In genomic region chrY:6913362-6913761, GRCh38 we compare ENCODE assay signal across 2 cellular contexts.
TF ChIP-seq lines count a peak whose summit lies in the region.

No MANE protein-coding gene starts in this region.

TF ChIP-seq in HepG2, 621 proteins besides CTCF, POLR2A, EP300 and RAD21 (continues in another document):
- TF ChIP-seq CEBPB (IDR thresholded peaks at IDR 0.05; ENCODE audit: borderline replicate concordance, low read depth, low read length), result peak; percentile 24; the same call in 1 of the 2 replicates
- TF ChIP-seq FOXA1 (IDR thresholded peaks at IDR 0.05), result no peak
- TF ChIP-seq FOXA1 (CRISPR knock-in tag; IDR thresholded peaks at IDR 0.05), result peak; percentile 60
- peak; percentile 61 for TF ChIP-seq HNF4G (IDR thresholded peaks at IDR 0.05; ENCODE audit: borderline replicate concordance, low read depth, low read length)
- no peak for TF ChIP-seq HNF4G (CRISPR knock-in tag; IDR thresholded peaks at IDR 0.05; ENCODE audit: borderline replicate concordance, low read depth)
- TF ChIP-seq KAT7 (CRISPR knock-in tag; IDR thresholded peaks at IDR 0.05; ENCODE audit: borderline replicate concordance), result no peak
- TF ChIP-seq ZBTB4 (CRISPR knock-in tag; IDR thresholded peaks at IDR 0.05; ENCODE audit: borderline replicate concordance), result no peak
- no peak for TF ChIP-seq ZNF446 (CRISPR knock-in tag; IDR thresholded peaks at IDR 0.05)
- peak; percentile 67; the same call in 1 of the 2 replicates for TF ChIP-seq FOXA3 (CRISPR knock-in tag; IDR thresholded peaks at IDR 0.05)
- peak; percentile 38; the same call in 1 of the 2 replicates for TF ChIP-seq PAXIP1 (CRISPR knock-in tag; conservative IDR thresholded peaks at IDR 0.05)
- TF ChIP-seq SOX13 (IDR thresholded peaks at IDR 0.05), result no peak
- peak in 1 of 2 experiments; percentile 57; a peak in 2 of 4 replicates for TF ChIP-seq SOX13 (CRISPR knock-in tag; conservative IDR thresholded peaks at IDR 0.05 in 1 of 2, IDR thresholded peaks at IDR 0.05 in 1 of 2)
- TF ChIP-seq HNF4A (CRISPR knock-in tag; IDR thresholded peaks at IDR 0.05), result peak; percentile 34
- peak; percentile 44; the same call in 1 of the 2 replicates for TF ChIP-seq ARID5B (CRISPR knock-in tag; IDR thresholded peaks at IDR 0.05)
- TF ChIP-seq CBFB (CRISPR knock-in tag; IDR thresholded peaks at IDR 0.05), result no peak
- TF ChIP-seq PPARG (CRISPR knock-in tag; conservative IDR thresholded peaks at IDR 0.05), result peak; percentile 42; the same call in 1 of the 2 replicates
- no peak for TF ChIP-seq ZNF768 (CRISPR knock-in tag; IDR thresholded peaks at IDR 0.05)
- no peak for TF ChIP-seq ZNF75D (CRISPR knock-in tag; IDR thresholded peaks at IDR 0.05; ENCODE audit: borderline replicate concordance)
- TF ChIP-seq SP4 (CRISPR knock-in tag; IDR thresholded peaks at IDR 0.05), result no peak
- TF ChIP-seq FOXP1 (IDR thresholded peaks at IDR 0.05), result no peak
- no peak for TF ChIP-seq FOXP1 (CRISPR knock-in tag; IDR thresholded peaks at IDR 0.05)
- TF ChIP-seq GATAD2A (CRISPR knock-in tag; IDR thresholded peaks at IDR 0.05), result 0 out of 2 replicates have a peak, but pooled peaks have one; percentile 23

TF ChIP-seq in GM23338, 12 proteins besides CTCF, POLR2A, EP300 and RAD21:
- no peak for TF ChIP-seq POLR2AphosphoS5 (IDR thresholded peaks at IDR 0.05; ENCODE audit: low read depth)
- no peak for TF ChIP-seq ZNF331 (CRISPR knock-in tag; IDR thresholded peaks at IDR 0.05; ENCODE audit: low read depth)
- TF ChIP-seq REST (IDR thresholded peaks at IDR 0.05; ENCODE audit: unreplicated experiment), result no peak
- no peak for TF ChIP-seq ZNF114 (CRISPR knock-in tag; IDR thresholded peaks at IDR 0.05)
- TF ChIP-seq ZNF462 (CRISPR knock-in tag; IDR thresholded peaks at IDR 0.05), result no peak
- TF ChIP-seq STAT1 (IDR thresholded peaks at IDR 0.05; ENCODE audit: unreplicated experiment), result no peak
- no peak for TF ChIP-seq CREB1 (CRISPR knock-in tag; IDR thresholded peaks at IDR 0.05; ENCODE audit: low read depth)
- no peak for TF ChIP-seq EZH2 (IDR thresholded peaks at IDR 0.05; ENCODE audit: low read depth, unreplicated experiment)
- no peak for TF ChIP-seq NANOG (IDR thresholded peaks at IDR 0.05; ENCODE audit: borderline replicate concordance)
- no peak for TF ChIP-seq ETS1 (IDR thresholded peaks at IDR 0.05)
- TF ChIP-seq JUNB (IDR thresholded peaks at IDR 0.05; ENCODE audit: unreplicated experiment), result no peak
- TF ChIP-seq EZH2phosphoT487 (IDR thresholded peaks at IDR 0.05; ENCODE audit: unreplicated experiment), result no peak
